ENCODE assay signal across 15 cellular contexts in the genomic region with DNA sequence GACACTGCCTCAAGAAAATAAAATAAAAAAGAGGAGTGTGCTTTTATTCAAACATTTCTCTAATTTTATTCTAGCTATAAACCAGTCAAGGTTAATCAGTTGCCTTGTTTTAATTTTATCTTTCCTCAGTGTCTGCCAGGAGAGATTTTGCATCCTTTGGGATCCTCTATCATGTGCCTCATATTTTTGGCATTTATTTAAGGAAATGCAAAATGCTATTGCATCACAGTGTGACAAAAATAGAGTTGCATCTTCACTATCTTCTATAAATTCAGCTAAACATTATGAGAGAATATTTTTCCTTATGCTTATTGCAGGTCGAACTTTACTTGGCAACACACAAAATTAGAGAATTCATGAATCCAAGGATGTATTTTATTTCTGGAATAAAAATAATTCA.
DNase-seq lines count a peak whose midpoint lies in the region; ATAC-seq and TF ChIP-seq lines count a peak whose summit lies in the region.
"Had no signal": no experiment of that assay in that cellular context is flagged by ENCODE, and none has a peak within 500 bp of the region (broad histone marks: within the 10 kb centered on the region; RNA-seq: fewer than 3 reads in every experiment).

No MANE protein-coding gene starts in this region.

- ATAC-seq in sciatic nerve (peak; percentile 30), GM18909 (IDR thresholded peaks at IDR 0.05; ENCODE audit: poor library complexity, unreplicated experiment) (no peak), HG02642 (IDR thresholded peaks at IDR 0.05; ENCODE audit: poor library complexity, unreplicated experiment) (no peak)
- ATAC-seq: CD8-positive, alpha-beta T cell had no signal

- peaks cover 55% of the 10 kb centered on the region for H3K4me1 ChIP-seq in adipocyte (ENCODE audit: control insufficient read depth, insufficient read depth, low read length)

- H3K4me3 ChIP-seq in AG10803 (ENCODE audit: low read length) = no peak overlapping the region
- no peak overlapping the region for H3K4me3 ChIP-seq in adipocyte (ENCODE audit: low read length)
- H3K4me3 ChIP-seq in fibroblast of mammary gland (ENCODE audit: control insufficient read depth, low read depth, low read length) = no peak overlapping the region

- intact Hi-C loops in sciatic nerve (cut with DNase I) = no loop called here

- no peaks in the 10 kb centered on the region for H3K9me3 ChIP-seq in adipocyte (ENCODE audit: control insufficient read depth, low read length)

- H3K9ac ChIP-seq in adipocyte (ENCODE audit: low read length) = peak overlapping the region; percentile 39

- no peaks in the 10 kb centered on the region for H3K27me3 ChIP-seq in adipocyte (replicated peaks; ENCODE audit: control insufficient read depth, insufficient read depth, low read length)

- DNase-seq in AG10803 (ENCODE audit: low read depth) = peak; percentile 12
- no peak for DNase-seq in adipocyte (ENCODE audit: low read depth)
- peak; percentile 42 for DNase-seq in fibroblast of mammary gland (ENCODE audit: low read depth)
- DNase-seq in sciatic nerve (ENCODE audit: low spot score) = no peak
- no peak for DNase-seq in UCSD-AML1 (lab: John Stamatoyannopoulos, UW; ENCODE audit: unreplicated experiment)
- DNase-seq: 8988T; ACHN; CD8-positive, alpha-beta T cell; COR-L47; DND-41; GF-D8; HCEC 1CT; HFFc6 had no signal

- no peak for TF ChIP-seq CTCF in AG10803 (conservative IDR thresholded peaks at IDR 0.05; ENCODE audit: low read length)
- no peak for TF ChIP-seq CTCF in fibroblast of mammary gland (conservative IDR thresholded peaks at IDR 0.05; ENCODE audit: control insufficient read depth, insufficient read depth, low read depth, low read length)

- H3K36me3 ChIP-seq in adipocyte (ENCODE audit: control insufficient read depth, insufficient read depth, low read length, severe bottlenecking) = no peaks in the 10 kb centered on the region

Comparison
In these comparisons a context has a peak if more than half of its experiments do, and no peak if none do; other contexts are left out.
1. DNase-seq: peak in AG10803 (single experiment) and fibroblast of mammary gland (single experiment); none in adipocyte (single experiment), sciatic nerve (single experiment) and UCSD-AML1 (single experiment).